Comparison of ENCODE assay signal across 8 cellular contexts in the genomic region with DNA sequence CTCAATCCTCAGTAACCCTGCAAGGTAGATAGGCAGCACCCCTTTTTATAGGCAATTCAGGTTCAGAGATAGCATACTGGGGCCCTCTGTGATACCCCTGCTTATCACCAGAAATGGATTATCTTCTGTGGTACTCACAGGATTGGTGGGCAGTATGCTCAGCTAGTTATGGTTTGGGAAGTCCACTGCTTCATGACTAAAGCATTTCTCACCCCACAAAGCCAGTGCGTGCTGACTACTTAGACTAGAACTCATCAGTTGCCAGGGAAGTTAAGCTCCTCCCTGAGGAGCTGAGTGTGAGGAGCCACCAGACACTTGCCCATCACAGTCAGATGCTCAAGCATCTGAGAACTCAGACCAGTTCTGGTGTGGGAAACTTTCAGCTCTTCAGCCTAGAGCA.
DNase-seq lines count a peak whose midpoint lies in the region; ATAC-seq, FAIRE-seq and TF ChIP-seq lines count a peak whose summit lies in the region.

No MANE protein-coding gene starts in this region.

- POLR2A ChIA-PET in AG04449 (lab: Yijun Ruan, JAX), result interaction anchor here (0.7 to 2.0 kb wide), 3 partner anchors 52 to 122 kb away, joined by 3 to 12 read pairs (median 4); partner anchors contain the start of gene SCAF11

- CTCF ChIA-PET in AG04449 (lab: Yijun Ruan, JAX), result interaction anchor here (0.8 to 2.3 kb wide), 4 partner anchors 9 to 77 kb away, joined by 3 to 6 read pairs (median 4); no protein-coding TSS in a partner anchor

- no peaks in the 10 kb centered on the region for H3K27me3 ChIP-seq in effector memory CD4-positive, alpha-beta T cell (replicated peaks; ENCODE audit: control insufficient read depth, insufficient read depth, low read length, poor library complexity, severe bottlenecking)
- H3K27me3 ChIP-seq in WERI-Rb-1 (ENCODE audit: insufficient read depth, low read depth, severe bottlenecking), result no peaks in the 10 kb centered on the region

- peak; percentile 45 for ATAC-seq in GM18867 (IDR thresholded peaks at IDR 0.05; ENCODE audit: unreplicated experiment)

- DNase-seq in AG04449 (ENCODE audit: low read depth, low spot score) (peak; percentile 68), RCC 7860 (ENCODE audit: low spot score) (peak; percentile 56), fibroblast of villous mesenchyme (ENCODE audit: low read depth) (peak; percentile 58), activated gamma-delta T cell (lab: John Stamatoyannopoulos, UW) (no peak), WERI-Rb-1 (no peak), Kasumi-1 (lab: John Stamatoyannopoulos, UW) (no peak)
- no peak for DNase-seq in effector memory CD4-positive, alpha-beta T cell

- no peak overlapping the region for H3K27ac ChIP-seq in effector memory CD4-positive, alpha-beta T cell (ENCODE audit: insufficient read depth, low read length, poor library complexity, severe bottlenecking)
- no peak overlapping the region for H3K27ac ChIP-seq in WERI-Rb-1

- H3K4me1 ChIP-seq in effector memory CD4-positive, alpha-beta T cell (ENCODE audit: control insufficient read depth, insufficient read depth, low read length, poor library complexity, severe bottlenecking), result no peaks in the 10 kb centered on the region

- H3K9me3 ChIP-seq in effector memory CD4-positive, alpha-beta T cell (ENCODE audit: control insufficient read depth, low read length), result no peaks in the 10 kb centered on the region
- no peaks in the 10 kb centered on the region for H3K9me3 ChIP-seq in WERI-Rb-1 (ENCODE audit: severe bottlenecking)

- TF ChIP-seq CTCF in AG04449 (IDR thresholded peaks at IDR 0.05; ENCODE audit: insufficient read depth, low read length, missing control alignments), result no peak
- TF ChIP-seq CTCF in fibroblast of villous mesenchyme (IDR thresholded peaks at IDR 0.05; ENCODE audit: insufficient read depth, low read depth, low read length), result no peak
- TF ChIP-seq CTCF in WERI-Rb-1 (IDR thresholded peaks at IDR 0.05; ENCODE audit: low read depth, low read length), result no peak

- H3K4me3 ChIP-seq in AG04449 (ENCODE audit: low read depth, low read length) (no peak overlapping the region), fibroblast of villous mesenchyme (ENCODE audit: low read depth, low read length) (no peak overlapping the region), WERI-Rb-1 (ENCODE audit: low read depth, low read length) (no peak overlapping the region)
- no peak overlapping the region for H3K4me3 ChIP-seq in effector memory CD4-positive, alpha-beta T cell (ENCODE audit: insufficient read depth, low read depth, low read length, poor library complexity, severe bottlenecking)

- no peak for FAIRE-seq in RCC 7860 (lab: Jason Lieb, UNC)

- H3K36me3 ChIP-seq in effector memory CD4-positive, alpha-beta T cell (ENCODE audit: control insufficient read depth, insufficient read depth, low read length), result no peaks in the 10 kb centered on the region
- peaks cover 11% of the 10 kb centered on the region for H3K36me3 ChIP-seq in WERI-Rb-1

Comparison
In these comparisons a context has a peak if more than half of its experiments do, and no peak if none do; other contexts are left out.
1. DNase-seq: peak in AG04449 (single experiment), RCC 7860 (single experiment) and fibroblast of villous mesenchyme (single experiment); none in effector memory CD4-positive, alpha-beta T cell (0 of 3), activated gamma-delta T cell (single experiment), WERI-Rb-1 (single experiment) and Kasumi-1 (0 of 2).